ENCODE assay signal across 17 cellular contexts in the genomic region with DNA sequence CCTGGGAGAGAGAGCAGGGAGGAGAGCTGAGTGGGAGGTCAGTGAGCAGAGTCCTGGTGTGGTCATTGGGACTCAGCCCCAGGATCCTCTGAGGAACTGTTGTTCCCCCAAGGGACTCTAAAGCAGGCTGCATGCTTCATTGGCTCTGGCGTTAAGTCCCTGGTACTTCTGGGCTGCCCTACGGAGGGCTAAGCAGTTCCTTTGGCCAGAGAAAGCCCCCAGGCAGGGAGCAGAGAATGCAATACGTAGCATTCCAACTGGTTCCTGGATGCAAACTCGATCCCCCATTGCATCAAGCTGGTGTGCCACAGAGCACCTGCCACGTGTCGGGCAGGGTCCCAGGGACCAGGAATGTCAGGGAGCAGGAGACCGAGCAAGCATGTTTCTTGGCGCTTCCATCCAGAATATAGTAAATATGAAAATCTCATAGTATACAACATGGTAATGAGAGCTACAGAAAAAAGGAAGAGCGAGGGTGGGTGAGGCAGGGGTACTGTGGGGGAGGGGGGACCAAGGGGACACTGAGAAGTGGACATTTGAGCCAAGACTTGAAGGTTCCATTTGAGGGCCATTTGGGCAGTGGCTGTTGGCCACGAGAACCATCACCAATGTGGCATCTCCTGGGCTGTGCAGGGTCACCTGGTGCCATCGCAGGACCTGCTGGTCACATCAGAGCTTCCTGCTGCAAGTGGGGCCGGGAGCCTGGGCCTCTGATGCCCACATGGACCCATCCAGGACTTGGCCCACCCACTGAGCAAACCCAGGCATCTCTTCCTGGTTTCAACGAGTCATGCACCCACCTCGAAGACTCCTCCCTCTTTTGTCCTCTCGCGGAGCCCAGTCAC.
DNase-seq lines count a peak whose midpoint lies in the region; ATAC-seq, FAIRE-seq and TF ChIP-seq lines count a peak whose summit lies in the region.
"Had no signal": no experiment of that assay in that cellular context is flagged by ENCODE, and none has a peak within 500 bp of the region (broad histone marks: within the 10 kb centered on the region; RNA-seq: fewer than 3 reads in every experiment).

No MANE protein-coding gene starts in this region.

- H3K4me3 ChIP-seq in astrocyte (ENCODE audit: insufficient read depth, low read depth, low read length) (no peak overlapping the region), lung (no peak overlapping the region), sigmoid colon (no peak overlapping the region), prostate gland (no peak overlapping the region)

- H3K4me1 Mint-ChIP-seq in astrocyte (ENCODE audit: low read depth, unreplicated experiment) (no peaks in the 10 kb centered on the region), nephron progenitor cell (peaks cover 6% of the 10 kb centered on the region)

- H3K27ac ChIP-seq in astrocyte (ENCODE audit: low read depth, low read length) (no peak overlapping the region), lung (ENCODE audit: low read depth in 1 of 2, low read length in 1 of 2) (no peak overlapping the region), sigmoid colon (peak overlapping the region in 2 of 4 donors; percentile 57 to 58), prostate gland (no peak overlapping the region)
- H3K27ac ChIP-seq: C4-2B, KMS-11 had no signal

- H3K36me3 ChIP-seq in astrocyte (ENCODE audit: insufficient read depth, low read length) (no peaks in the 10 kb centered on the region), lung (ENCODE audit: control insufficient read depth in 2 of 2, insufficient read depth in 2 of 2, low read length in 2 of 2) (no peaks in the 10 kb centered on the region), sigmoid colon (no peaks in the 10 kb centered on the region), prostate gland (no peaks in the 10 kb centered on the region)

- peak overlapping the region; percentile 81 for H2AFZ ChIP-seq in astrocyte (ENCODE audit: low read depth, low read length)

- peaks cover 12% of the 10 kb centered on the region for H3K9me3 Mint-ChIP-seq in astrocyte (ENCODE audit: unreplicated experiment)
- peaks cover 19% of the 10 kb centered on the region for H3K9me3 Mint-ChIP-seq in nephron progenitor cell

- ATAC-seq in lung (ENCODE audit: insufficient read depth, low FRiP score): no peak

- H3K9ac ChIP-seq in astrocyte (ENCODE audit: low read length): no peak overlapping the region
- H3K9ac ChIP-seq: KMS-11 had no signal

- H3K36me3 Mint-ChIP-seq in astrocyte (ENCODE audit: low read depth, unreplicated experiment) (no peaks in the 10 kb centered on the region), nephron progenitor cell (ENCODE audit: low read depth) (peaks cover 10% of the 10 kb centered on the region)

- H3K27ac Mint-ChIP-seq in astrocyte (ENCODE audit: unreplicated experiment): no peak overlapping the region
- H3K27ac Mint-ChIP-seq in nephron progenitor cell: no peak overlapping the region

- H3K4me3 Mint-ChIP-seq in astrocyte (ENCODE audit: unreplicated experiment): no peak overlapping the region
- H3K4me3 Mint-ChIP-seq in nephron progenitor cell: no peak overlapping the region

- intact Hi-C loops in sigmoid colon (cut with DNase I): loop anchor here (5.0 kb wide), 1 partner anchor 60 kb away; no protein-coding TSS in a partner anchor
- intact Hi-C loops in prostate gland (cut with DNase I): no loop called here

- no peak for TF ChIP-seq CTCF in astrocyte (IDR thresholded peaks at IDR 0.05; ENCODE audit: insufficient read depth, low read depth, low read length)
- no peak for TF ChIP-seq CTCF in lung (IDR thresholded peaks at IDR 0.05; ENCODE audit: control extremely low read depth, extremely low read depth)
- no peak for TF ChIP-seq CTCF in sigmoid colon (IDR thresholded peaks at IDR 0.05)
- no peak for TF ChIP-seq CTCF in prostate gland (IDR thresholded peaks at IDR 0.05)
- TF ChIP-seq CTCF in nephron progenitor cell (IDR thresholded peaks at IDR 0.05): no peak

- peak overlapping the region; percentile 70 for H3K4me2 ChIP-seq in astrocyte (ENCODE audit: low read length)
- H3K4me2 ChIP-seq: KMS-11 had no signal

- H3K27me3 Mint-ChIP-seq in astrocyte (ENCODE audit: low read depth, unreplicated experiment) (no peaks in the 10 kb centered on the region), nephron progenitor cell (ENCODE audit: low read depth, poor library complexity) (peaks cover 9% of the 10 kb centered on the region)

- H3K27me3 ChIP-seq in astrocyte (ENCODE audit: insufficient read depth, low read length) (no peaks in the 10 kb centered on the region), lung (ENCODE audit: control insufficient read depth, insufficient read depth) (no peaks in the 10 kb centered on the region), sigmoid colon (no peaks in the 10 kb centered on the region), prostate gland (replicated peaks; ENCODE audit: insufficient read depth) (no peaks in the 10 kb centered on the region)

- no peaks in the 10 kb centered on the region for H4K20me1 ChIP-seq in astrocyte (ENCODE audit: insufficient read depth, low read length)

- TF ChIP-seq POLR2A in sigmoid colon (IDR thresholded peaks at IDR 0.05): no peak
- no peak for TF ChIP-seq POLR2A in prostate gland (IDR thresholded peaks at IDR 0.05)

- FAIRE-seq in astrocyte (lab: Jason Lieb, UNC): no peak
- FAIRE-seq: G401.6, H54 had no signal

- no peaks in the 10 kb centered on the region for H3K79me2 ChIP-seq in astrocyte (ENCODE audit: insufficient read depth, low read length)

- 91 to 92% methylated on average over 15 to 16 of the region's 16 CpGs for WGBS in lung, 2 donors
- WGBS in sigmoid colon, 2 donors: 81 to 88% methylated on average over 16 of the region's 16 CpGs
- WGBS in prostate gland: 93% methylated on average over 16 of the region's 16 CpGs

- H3K9me3 ChIP-seq in astrocyte (ENCODE audit: insufficient read depth, low read depth, low read length) (no peaks in the 10 kb centered on the region), lung (ENCODE audit: control insufficient read depth in 2 of 2, insufficient read depth in 1 of 2, low read length in 1 of 2) (no peaks in the 10 kb centered on the region), sigmoid colon (peaks cover 0 to 4% (median 0%) of the 10 kb centered on the region in 4 donors), prostate gland (no peaks in the 10 kb centered on the region)

- DNase-seq in D341Med (ENCODE audit: low spot score) (peak; percentile 3), astrocyte (ENCODE audit: low read depth) (no peak), lung (ENCODE audit: low spot score) (peak; percentile 25), sigmoid colon (peak; percentile 59), prostate gland (ENCODE audit: low spot score) (no peak), KBM-7 (no peak), nephron progenitor cell (no peak), NCI-H146 treated with DMSO at 0.1 percent for 48 hours (lab: John Stamatoyannopoulos, UW; ENCODE audit: unreplicated experiment) (no peak)
- DNase-seq: DND-41, NCI-H1436, NCI-H2029, NCI-H345, NCI-H524 treated with DMSO at 0.1 percent for 48 hours had no signal

- H3K4me1 ChIP-seq in astrocyte (ENCODE audit: insufficient read depth, low read length) (peaks cover 7% of the 10 kb centered on the region), lung (ENCODE audit: control insufficient read depth in 2 of 2, insufficient read depth in 2 of 2, low read length in 2 of 2) (no peaks in the 10 kb centered on the region), sigmoid colon (peaks cover 0 to 16% (median 10%) of the 10 kb centered on the region in 4 donors), prostate gland (replicated peaks) (no peaks in the 10 kb centered on the region)

- in situ Hi-C loops in KBM-7 (cut with MboI; ENCODE audit: low pct_unique_long_range_greater_than_20kb, low sequenced_read_pairs): no loop called here

- TF ChIP-seq EP300 in sigmoid colon (IDR thresholded peaks at IDR 0.05): no peak

Comparison
In these comparisons a context has a peak if more than half of its experiments do, and no peak if none do; other contexts are left out.
1. DNase-seq: peak in D341Med (single experiment), lung (single experiment) and sigmoid colon (single experiment); none in astrocyte (single experiment), prostate gland (single experiment), KBM-7 (single experiment), nephron progenitor cell (single experiment) and NCI-H146 treated with DMSO at 0.1 percent for 48 hours (single experiment).